In the genomic region with DNA sequence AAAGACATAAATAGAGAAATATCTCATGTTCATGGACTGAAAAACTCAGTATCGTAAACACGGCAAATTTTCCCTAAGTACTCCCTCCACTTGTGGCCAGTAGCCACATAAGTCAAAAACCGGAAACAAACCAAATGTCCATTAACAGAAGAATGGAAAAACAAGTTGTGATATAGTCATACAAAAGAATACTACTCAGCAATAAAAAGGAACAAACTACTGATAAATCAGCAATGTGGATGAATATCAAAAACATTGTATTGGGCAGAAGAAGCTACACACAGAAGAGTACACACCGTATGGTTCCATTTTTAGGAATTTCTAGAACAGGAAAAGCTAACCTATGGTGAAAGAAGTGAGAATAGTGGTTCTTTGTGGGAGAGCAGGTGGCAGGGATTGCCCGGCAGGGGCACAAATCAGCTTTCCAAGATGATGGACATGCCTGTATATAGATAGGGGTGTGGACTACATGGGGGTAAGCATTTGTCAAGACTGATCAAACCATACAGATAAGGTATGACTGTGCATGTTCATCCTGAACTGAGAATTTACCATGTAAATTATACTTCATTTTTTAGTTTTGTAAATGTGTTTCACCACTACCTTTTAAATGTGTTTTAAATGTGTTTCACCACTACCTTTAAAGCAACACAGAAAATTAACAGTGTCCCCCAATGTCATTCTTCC, we compare ENCODE assay signal across 31 cellular contexts.
"Had no signal": no experiment of that assay in that cellular context is flagged by ENCODE, and none has a peak within 500 bp of the region (broad histone marks: within the 10 kb centered on the region; RNA-seq: fewer than 3 reads in every experiment).

No MANE protein-coding gene starts in this region.

- H3K4me3 ChIP-seq: neural progenitor cell, ovary, psoas muscle, skin epidermis, smooth muscle cell, spleen, suprapubic skin, testis, tibial artery, transverse colon, upper lobe of right lung, uterus had no signal

- H3K9ac ChIP-seq: neural progenitor cell, parathyroid adenoma had no signal

- H3K4me1 ChIP-seq: parathyroid adenoma, psoas muscle, upper lobe of right lung, uterus had no signal

- H3K27ac ChIP-seq: neural progenitor cell, ovary, parathyroid adenoma, psoas muscle, skin epidermis, spleen, suprapubic skin, testis, tibial artery, transverse colon, upper lobe of right lung, uterus had no signal

- H3K4me3 Mint-ChIP-seq: naive thymus-derived CD8-positive, alpha-beta T cell; natural killer cell treated with Interleukin-12 subunit alpha and Interleukin-12 subunit beta and Interleukin-15 and Interleukin-18, amount 100 ng/mL, for 72 hours; neural progenitor cell; stimulated activated memory B cell treated with anti-CD40 and anti-IgM and Interleukin-4, amounts not matched to agents 10 μg/mL and 1 μg/mL and 100 μg/mL, for 72 hours; stimulated activated naive CD8-positive, alpha-beta T cell treated with anti-CD3 and anti-CD28 coated beads, Interleukin-15, amount 100 ng/mL, for 72 hours; type B pancreatic cell had no signal

- H3K4me2 ChIP-seq: neural progenitor cell, smooth muscle cell had no signal

- H3K27me3 ChIP-seq: neural progenitor cell, ovary, suprapubic skin, testis, tibial artery, transverse colon, upper lobe of right lung, uterus had no signal

- H3K4me1 Mint-ChIP-seq: naive thymus-derived CD8-positive, alpha-beta T cell; stimulated activated memory B cell treated with anti-CD40 and anti-IgM and Interleukin-4, amounts not matched to agents 10 μg/mL and 1 μg/mL and 100 μg/mL, for 72 hours; stimulated activated naive CD8-positive, alpha-beta T cell treated with anti-CD3 and anti-CD28 coated beads, Interleukin-15, amount 100 ng/mL, for 72 hours had no signal

- H3K36me3 ChIP-seq: neural progenitor cell, ovary, spleen, suprapubic skin, tibial artery, transverse colon, upper lobe of right lung, uterus had no signal

- H2AFZ ChIP-seq: neural progenitor cell, parathyroid adenoma had no signal

- H3K27ac Mint-ChIP-seq: naive thymus-derived CD8-positive, alpha-beta T cell; natural killer cell treated with Interleukin-12 subunit alpha and Interleukin-12 subunit beta and Interleukin-15 and Interleukin-18, amount 100 ng/mL, for 72 hours; neural progenitor cell; progenitor cell of endocrine pancreas; stimulated activated memory B cell treated with anti-CD40 and anti-IgM and Interleukin-4, amounts not matched to agents 10 μg/mL and 1 μg/mL and 100 μg/mL, for 72 hours; stimulated activated naive CD8-positive, alpha-beta T cell treated with anti-CD3 and anti-CD28 coated beads, Interleukin-15, amount 100 ng/mL, for 72 hours; type B pancreatic cell had no signal

- H3K79me2 ChIP-seq: parathyroid adenoma had no signal

- H3K36me3 Mint-ChIP-seq: natural killer cell treated with Interleukin-12 subunit alpha and Interleukin-12 subunit beta and Interleukin-15 and Interleukin-18, amount 100 ng/mL, for 72 hours; neural progenitor cell; stimulated activated memory B cell treated with anti-CD40 and anti-IgM and Interleukin-4, amounts not matched to agents 10 μg/mL and 1 μg/mL and 100 μg/mL, for 72 hours; type B pancreatic cell had no signal

- ATAC-seq: naive thymus-derived CD8-positive, alpha-beta T cell; natural killer cell treated with Interleukin-12 subunit alpha and Interleukin-12 subunit beta and Interleukin-15 and Interleukin-18, amount 100 ng/mL, for 72 hours; psoas muscle; right cardiac atrium; sciatic nerve; stimulated activated memory B cell treated with anti-CD40 and anti-IgM and Interleukin-4, amounts not matched to agents 10 μg/mL and 1 μg/mL and 100 μg/mL, for 72 hours; stimulated activated naive CD8-positive, alpha-beta T cell treated with anti-CD3 and anti-CD28 coated beads, Interleukin-15, amount 100 ng/mL, for 72 hours; stimulated activated naive CD8-positive, alpha-beta T cell treated with anti-CD3 and anti-CD28 coated beads, Interleukin-15, Interleukin-2, amounts not matched to agents 100 U/mL and 50 U/mL, for 24 hours; upper lobe of right lung had no signal

- DNase-seq: naive thymus-derived CD8-positive, alpha-beta T cell; occipital lobe; ovary; posterior cingulate gyrus; psoas muscle; right cardiac atrium; spleen; stimulated activated CD4-positive, alpha-beta T cell treated with anti-CD3 and anti-CD28 coated beads, Interleukin-12 subunit alpha, Interleukin-12 subunit beta, amount 100 ng/mL, for 4 hours; stimulated activated CD4-positive, alpha-beta T cell treated with anti-CD3 and anti-CD28 coated beads, Interleukin-1b, Interleukin-23, amount 100 ng/mL, for 48 hours; stimulated activated CD4-positive, alpha-beta T cell treated with anti-CD3 and anti-CD28 coated beads, Interleukin-4, amount 100 ng/mL, for 1 hour; stimulated activated CD4-positive, alpha-beta T cell treated with anti-CD3 and anti-CD28 coated beads, Interleukin-4, amount 100 ng/mL, for 4 hours; stimulated activated CD8-positive, alpha-beta memory T cell treated with anti-CD3 and anti-CD28 coated beads, Interleukin-4, amount 100 ng/mL, for 48 hours; stimulated activated naive CD4-positive, alpha-beta T cell; stimulated activated naive CD8-positive, alpha-beta T cell treated with anti-CD3 and anti-CD28 coated beads, Interleukin-15, amount 100 ng/mL, for 72 hours; stimulated activated naive CD8-positive, alpha-beta T cell treated with anti-CD3 and anti-CD28 coated beads, Interleukin-15, Interleukin-2, amounts not matched to agents 100 U/mL and 50 U/mL, for 24 hours; substantia nigra; testis; tibial artery; transverse colon; upper lobe of right lung; uterus had no signal

- H3K9me3 Mint-ChIP-seq: naive thymus-derived CD8-positive, alpha-beta T cell; natural killer cell treated with Interleukin-12 subunit alpha and Interleukin-12 subunit beta and Interleukin-15 and Interleukin-18, amount 100 ng/mL, for 72 hours; neural progenitor cell; stimulated activated naive CD8-positive, alpha-beta T cell treated with anti-CD3 and anti-CD28 coated beads, Interleukin-15, amount 100 ng/mL, for 72 hours; type B pancreatic cell had no signal

- H3K9me3 ChIP-seq: ovary, psoas muscle, spleen, suprapubic skin, testis, tibial artery, transverse colon, upper lobe of right lung, uterus had no signal
